Comparison of ENCODE assay signal across 32 cellular contexts in the genomic region with DNA sequence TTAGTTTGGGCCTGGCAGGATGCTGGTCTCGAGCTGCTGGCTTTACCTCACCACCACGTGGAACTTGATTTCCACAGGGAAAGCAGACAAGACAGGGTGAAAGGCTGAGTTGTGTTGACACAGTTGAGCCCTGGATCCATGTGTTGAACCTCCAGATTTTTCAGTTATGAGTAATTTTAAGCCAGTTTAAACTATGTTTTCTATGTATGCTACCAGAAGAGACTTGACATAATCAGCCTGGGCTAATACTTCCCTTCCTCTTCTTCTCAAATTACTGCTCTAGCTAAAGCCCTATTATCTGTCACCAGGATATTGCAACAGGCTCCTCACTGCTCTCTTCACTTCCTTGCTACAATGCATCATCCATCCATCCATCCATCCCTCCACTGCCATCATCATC. TPM values are rescaled to one million over a fixed set of nuclear protein-coding genes. Genes with fewer than 3 reads are reported as not detected.
DNase-seq lines count a peak whose midpoint lies in the region; ATAC-seq, FAIRE-seq and TF ChIP-seq lines count a peak whose summit lies in the region.
"Had no signal": no experiment of that assay in that cellular context is flagged by ENCODE, and none has a peak within 500 bp of the region (broad histone marks: within the 10 kb centered on the region; RNA-seq: fewer than 3 reads in every experiment).

No MANE protein-coding gene starts in this region.

- H3K27me3 ChIP-seq in BLaER1 treated with 17β-estradiol and CSF1 and Interleukin-3, amounts not matched to agents 10 nM and 100 nM = no peaks in the 10 kb centered on the region
- H3K27me3 ChIP-seq in bronchial epithelial cell (ENCODE audit: control insufficient read depth, insufficient read depth, low read length) = no peaks in the 10 kb centered on the region
- no peaks in the 10 kb centered on the region for H3K27me3 ChIP-seq in naive thymus-derived CD4-positive, alpha-beta T cell (ENCODE audit: control insufficient read depth in 2 of 2, insufficient read depth in 2 of 2, low read length in 2 of 2)
- H3K27me3 ChIP-seq: adrenal gland, dorsolateral prefrontal cortex, gastrocnemius medialis, Peyer's patch had no signal

- H3K9ac ChIP-seq in BLaER1 treated with 17β-estradiol and CSF1 and Interleukin-3, amounts not matched to agents 10 nM and 100 nM = no peak overlapping the region; a peak in 1 of 22 replicates

- H3K36me3 Mint-ChIP-seq in naive thymus-derived CD4-positive, alpha-beta T cell = no peaks in the 10 kb centered on the region
- H3K36me3 Mint-ChIP-seq: activated CD4-positive, alpha-beta memory T cell treated with anti-CD3 and anti-CD28 coated beads for 36 hours; CD8-positive, alpha-beta memory T cell had no signal

- peak overlapping the region in 1 of 10 donors; percentile 8 for H3K4me3 Mint-ChIP-seq in naive thymus-derived CD4-positive, alpha-beta T cell
- H3K4me3 Mint-ChIP-seq: activated CD4-positive, alpha-beta memory T cell treated with anti-CD3 and anti-CD28 coated beads for 36 hours; CD8-positive, alpha-beta memory T cell; H9 had no signal

- intact Hi-C loops in naive thymus-derived CD4-positive, alpha-beta T cell (cut with micrococcal nuclease) = no loop called here

- FAIRE-seq in bronchial epithelial cell (lab: Jason Lieb, UNC) = peak; percentile 83
- FAIRE-seq: kidney had no signal

- peaks cover 0 to 10% (median 0%) of the 10 kb centered on the region in 11 experiments; a peak in 1 of 22 replicates for H4K20me1 ChIP-seq in BLaER1 treated with 17β-estradiol and CSF1 and Interleukin-3, amounts not matched to agents 10 nM and 100 nM

- no peaks in the 10 kb centered on the region for H3K9me3 ChIP-seq in BLaER1 treated with 17β-estradiol and CSF1 and Interleukin-3, amounts not matched to agents 10 nM and 100 nM (replicated peaks in 1 of 11)
- no peaks in the 10 kb centered on the region for H3K9me3 ChIP-seq in naive thymus-derived CD4-positive, alpha-beta T cell (ENCODE audit: control insufficient read depth in 2 of 3, low read length in 3 of 3)
- H3K9me3 ChIP-seq: adrenal gland, gastrocnemius medialis, Peyer's patch, psoas muscle had no signal

- peak overlapping the region in 1 of 9 donors; percentile 25 for H3K27ac Mint-ChIP-seq in naive thymus-derived CD4-positive, alpha-beta T cell
- H3K27ac Mint-ChIP-seq: H9 had no signal

- H3K27me3 Mint-ChIP-seq in naive thymus-derived CD4-positive, alpha-beta T cell = peaks cover 0 to under 1% (median 0%) of the 10 kb centered on the region in 5 donors
- H3K27me3 Mint-ChIP-seq: activated CD4-positive, alpha-beta memory T cell treated with anti-CD3 and anti-CD28 coated beads for 36 hours had no signal

- H3K4me2 ChIP-seq in BLaER1 treated with 17β-estradiol and CSF1 and Interleukin-3, amounts not matched to agents 10 nM and 100 nM = peak overlapping the region in 8 of 11 experiments; percentile 11 to 98 (median 86); a peak in 14 of 22 replicates

- no peaks in the 10 kb centered on the region for H3K36me3 ChIP-seq in BLaER1 treated with 17β-estradiol and CSF1 and Interleukin-3, amounts not matched to agents 10 nM and 100 nM
- H3K36me3 ChIP-seq in bronchial epithelial cell (ENCODE audit: control insufficient read depth, insufficient read depth, low read length) = no peaks in the 10 kb centered on the region
- H3K36me3 ChIP-seq in naive thymus-derived CD4-positive, alpha-beta T cell (ENCODE audit: control insufficient read depth in 2 of 3, insufficient read depth in 3 of 3, low read length in 3 of 3) = no peaks in the 10 kb centered on the region
- H3K36me3 ChIP-seq: adrenal gland, gastrocnemius medialis, Peyer's patch had no signal

- DNase-seq in MV-4-11 (lab: John Stamatoyannopoulos, UW) = peak; percentile 84
- DNase-seq in bronchial epithelial cell (ENCODE audit: low read depth) = peak; percentile 89
- DNase-seq in non-pigmented ciliary epithelial cell (ENCODE audit: low read depth) = peak; percentile 49
- DNase-seq in naive thymus-derived CD4-positive, alpha-beta T cell = no peak
- DNase-seq: activated CD4-positive, alpha-beta memory T cell treated with anti-CD3 and anti-CD28 coated beads for 36 hours; activated gamma-delta T cell; activated T-cell treated with anti-CD3 and anti-CD28 coated beads for 4 hours; adrenal gland; CD8-positive, alpha-beta memory T cell; DMS153; dorsolateral prefrontal cortex; gastrocnemius medialis; GDM1; H9; hippocampal formation; KG1; kidney; NCI-H1048; NCI-H1930; NCI-H345; NK-92 treated with Interleukin-12 subunit alpha and Interleukin-12 subunit beta, amount 100 ng/mL, for 24 hours; Peyer's patch; psoas muscle; stimulated activated CD4-positive, alpha-beta T cell treated with anti-CD3 and anti-CD28 coated beads, Interleukin-1b, Interleukin-23, amount 100 ng/mL, for 48 hours had no signal

- no peak for TF ChIP-seq CTCF in bronchial epithelial cell (IDR thresholded peaks at IDR 0.05; ENCODE audit: insufficient read depth, low read length, severe bottlenecking)

- peaks cover 0 to 4% (median 0%) of the 10 kb centered on the region in 11 donors for H3K9me3 Mint-ChIP-seq in naive thymus-derived CD4-positive, alpha-beta T cell
- H3K9me3 Mint-ChIP-seq: activated CD4-positive, alpha-beta memory T cell treated with anti-CD3 and anti-CD28 coated beads for 36 hours; H9 had no signal

- POLR2A ChIA-PET in naive thymus-derived CD4-positive, alpha-beta T cell (lab: Charles Lee) = interaction anchor here (0.6 kb wide), 1 partner anchor 317 kb away, joined by 3 read pairs; no protein-coding TSS in a partner anchor

- peaks cover 7 to 36% (median 28%) of the 10 kb centered on the region in 7 donors for H3K4me1 Mint-ChIP-seq in naive thymus-derived CD4-positive, alpha-beta T cell

- H3K4me1 ChIP-seq in BLaER1 treated with 17β-estradiol and CSF1 and Interleukin-3, amounts not matched to agents 10 nM and 100 nM = peaks cover 72 to 92% (median 87%) of the 10 kb centered on the region in 10 experiments
- H3K4me1 ChIP-seq in naive thymus-derived CD4-positive, alpha-beta T cell (ENCODE audit: control insufficient read depth in 2 of 2, insufficient read depth in 2 of 2, low read length in 2 of 2) = peaks cover 16 to 20% of the 10 kb centered on the region in 2 donors

- ATAC-seq in HG02885 (IDR thresholded peaks at IDR 0.05; ENCODE audit: poor library complexity, unreplicated experiment) (no peak), GM21717 (IDR thresholded peaks at IDR 0.05; ENCODE audit: unreplicated experiment) (no peak)
- ATAC-seq in naive thymus-derived CD4-positive, alpha-beta T cell = no peak
- ATAC-seq: gastrocnemius medialis, psoas muscle had no signal

- CTCF ChIA-PET in naive thymus-derived CD4-positive, alpha-beta T cell (lab: Charles Lee) = interaction anchor here (1.1 kb wide), 1 partner anchor 33 kb away, joined by 3 read pairs; no protein-coding TSS in a partner anchor

- no peak overlapping the region for H3K4me3 ChIP-seq in BLaER1 treated with 17β-estradiol and CSF1 and Interleukin-3, amounts not matched to agents 10 nM and 100 nM
- H3K4me3 ChIP-seq in bronchial epithelial cell (ENCODE audit: low read depth, low read length) = no peak overlapping the region
- H3K4me3 ChIP-seq in naive thymus-derived CD4-positive, alpha-beta T cell (ENCODE audit: low read length) = no peak overlapping the region
- H3K4me3 ChIP-seq: adrenal gland, dorsolateral prefrontal cortex, gastrocnemius medialis, lung, Peyer's patch, psoas muscle had no signal

- H3K27ac ChIP-seq in BLaER1 treated with 17β-estradiol and CSF1 and Interleukin-3, amounts not matched to agents 10 nM and 100 nM = peak overlapping the region in 1 of 11 experiments; percentile 15; a peak in 1 of 22 replicates
- H3K27ac ChIP-seq in naive thymus-derived CD4-positive, alpha-beta T cell (ENCODE audit: low read depth, low read length) = no peak overlapping the region
- H3K27ac ChIP-seq: adrenal gland, dorsolateral prefrontal cortex, gastrocnemius medialis, Peyer's patch, psoas muscle had no signal

RNA-seq across cellular contexts. Expression of gene PHYKPL, which starts 12.0 kb away (rescaled TPM):
- total RNA-seq in bronchial epithelial cell = 29.2 and 40.6 TPM in 2 replicates
- 100 to 1,000 TPM; 107 to 265 (median 176) TPM for total RNA-seq in naive thymus-derived CD4-positive, alpha-beta T cell
- polyA plus RNA-seq in naive thymus-derived CD4-positive, alpha-beta T cell = 10 to 100 TPM; 38.8 to 50.2 TPM

RNA-seq across cellular contexts. Expression of gene HNRNPAB, which starts 40.2 kb away (rescaled TPM):
- 67.4 and 71.3 TPM in 2 replicates for total RNA-seq in bronchial epithelial cell
- total RNA-seq in naive thymus-derived CD4-positive, alpha-beta T cell = 100 to 1,000 TPM in 1 of 5 experiments, 10 to 100 TPM in 4; 68.9 to 197 (median 82.6) TPM
- 10 to 100 TPM; 40.6 to 62.4 TPM for polyA plus RNA-seq in naive thymus-derived CD4-positive, alpha-beta T cell

RNA-seq across cellular contexts. Expression of gene GMCL2, which starts 57.4 kb away (rescaled TPM):
- not detected in 2 replicates for total RNA-seq in bronchial epithelial cell
- total RNA-seq in naive thymus-derived CD4-positive, alpha-beta T cell = not detected
- polyA plus RNA-seq in naive thymus-derived CD4-positive, alpha-beta T cell = not detected
- total RNA-seq: activated CD4-positive, alpha-beta memory T cell treated with anti-CD3 and anti-CD28 coated beads for 36 hours; adrenal gland; cardiac septum; CD8-positive, alpha-beta memory T cell; gastrocnemius medialis; H9; kidney; lung; Peyer's patch; psoas muscle; SK-MEL-5; skeletal muscle tissue had no signal
- polyA plus RNA-seq: adrenal gland; CD8-positive, alpha-beta memory T cell; lung; psoas muscle; urinary bladder had no signal

Comparison
In these comparisons a context has a peak if more than half of its experiments do, and no peak if none do; other contexts are left out.
1. DNase-seq: peak in MV-4-11 (single experiment), bronchial epithelial cell (single experiment) and non-pigmented ciliary epithelial cell (single experiment); none in naive thymus-derived CD4-positive, alpha-beta T cell (0 of 9).